Comparison of ENCODE assay signal across 1 cellular context in genomic region chr9:22217254-22217653, GRCh38.
TF ChIP-seq lines count a peak whose summit lies in the region.

No MANE protein-coding gene starts in this region.

TF ChIP-seq in IMR-90, 13 proteins besides CTCF, POLR2A, EP300 and RAD21 (continued from another document):
- TF ChIP-seq MXI1 (IDR thresholded peaks at IDR 0.05; ENCODE audit: borderline replicate concordance, low read depth, low read length) (no peak), BHLHE40 (IDR thresholded peaks at IDR 0.05; ENCODE audit: low read depth, low read length) (no peak), CEBPB (IDR thresholded peaks at IDR 0.05; ENCODE audit: low read depth, low read length) (no peak), MAFK (IDR thresholded peaks at IDR 0.05; ENCODE audit: low read depth, low read length) (no peak), MAZ (IDR thresholded peaks at IDR 0.05; ENCODE audit: borderline replicate concordance, low read depth, low read length) (no peak), CHD1 (IDR thresholded peaks at IDR 0.05; ENCODE audit: low read depth, low read length) (no peak), USF2 (IDR thresholded peaks at IDR 0.05; ENCODE audit: low read depth, low read length) (no peak)
